ENCODE assay signal across 9 cellular contexts in the genomic region with DNA sequence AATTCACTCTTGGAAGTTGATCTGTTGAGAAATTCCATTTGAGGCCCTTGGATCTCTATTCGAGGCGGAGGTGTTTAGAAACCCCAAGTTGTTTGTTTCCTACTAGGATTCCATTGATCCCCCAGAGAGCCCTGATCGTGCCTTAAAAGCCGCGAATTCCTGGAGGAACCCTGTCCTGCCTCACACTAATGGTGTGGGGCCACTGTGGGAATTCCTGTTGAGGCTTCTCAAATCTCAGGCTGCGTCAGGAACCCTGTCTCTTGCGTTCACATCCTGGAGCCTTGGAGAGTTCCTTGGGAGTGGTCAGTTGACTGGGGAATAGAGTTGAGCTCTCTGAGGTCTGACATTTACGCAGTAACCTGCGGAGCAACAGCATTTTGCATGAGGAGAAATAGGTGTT. TPM values are rescaled to one million over a fixed set of nuclear protein-coding genes. Genes with fewer than 3 reads are reported as not detected.
A peak's percentile ranks its signal among the peaks of the same experiment; 100 is the strongest.
DNase-seq lines count a peak whose midpoint lies in the region; ATAC-seq and TF ChIP-seq lines count a peak whose summit lies in the region.
"Had no signal": no experiment of that assay in that cellular context is flagged by ENCODE, and none has a peak within 500 bp of the region (broad histone marks: within the 10 kb centered on the region; RNA-seq: fewer than 3 reads in every experiment).

No MANE protein-coding gene starts in this region.

- ATAC-seq in activated naive CD4-positive, alpha-beta T cell treated with anti-CD3 and anti-CD28 coated beads, Interleukin-2, amount 50 U/mL, for 72 hours: no peak
- ATAC-seq in GM21423 (IDR thresholded peaks at IDR 0.05; ENCODE audit: unreplicated experiment): no peak

- no peaks in the 10 kb centered on the region for H3K36me3 ChIP-seq in tibial artery

- intact Hi-C loops in activated naive CD4-positive, alpha-beta T cell treated with anti-CD3 and anti-CD28 coated beads for 36 hours (cut with micrococcal nuclease): loop anchor here (10.0 kb wide), 1 partner anchor 1019 kb away; a partner anchor contains a TSS
- intact Hi-C loops in tibial artery (cut with DNase I; ENCODE audit: low total_unique reads): no loop called here

- H3K27me3 ChIP-seq in tibial artery: no peaks in the 10 kb centered on the region

- H3K27ac ChIP-seq in coronary artery (no peak overlapping the region), tibial artery (peak overlapping the region; percentile 67)

- H3K9me3 Mint-ChIP-seq in activated naive CD4-positive, alpha-beta T cell treated with anti-CD3 and anti-CD28 coated beads for 36 hours: no peaks in the 10 kb centered on the region
- H3K9me3 Mint-ChIP-seq in activated naive CD4-positive, alpha-beta T cell treated with anti-CD3 and anti-CD28 coated beads, Interleukin-2, amount 50 U/mL, for 72 hours: no peaks in the 10 kb centered on the region
- H3K9me3 Mint-ChIP-seq in mesothelial cell of epicardium: no peaks in the 10 kb centered on the region

- CTCF ChIA-PET in activated naive CD4-positive, alpha-beta T cell treated with anti-CD3 and anti-CD28 coated beads for 36 hours (lab: Charles Lee): interaction anchor here (1.2 kb wide), 1 partner anchor 94 kb away, joined by 4 read pairs; no protein-coding TSS in a partner anchor

- DNase-seq in activated naive CD4-positive, alpha-beta T cell treated with anti-CD3 and anti-CD28 coated beads for 36 hours: no peak
- no peak for DNase-seq in activated naive CD4-positive, alpha-beta T cell treated with anti-CD3 and anti-CD28 coated beads, Interleukin-2, amount 50 U/mL, for 72 hours (ENCODE audit: low spot score in 2 of 2)
- DNase-seq in coronary artery (ENCODE audit: low spot score): no peak
- no peak for DNase-seq in mesothelial cell of epicardium (ENCODE audit: low spot score in 2 of 2, unreplicated experiment in 2 of 2)
- DNase-seq in tibial artery: peak in 1 of 2 donors; percentile 65
- no peak for DNase-seq in NCI-H1105 (lab: John Stamatoyannopoulos, UW)
- DNase-seq in globus pallidus (ENCODE audit: low spot score): no peak
- DNase-seq: NCI-H510A treated with DMSO at 0.1 percent for 48 hours had no signal

- peak overlapping the region; percentile 97 for H3K4me3 Mint-ChIP-seq in activated naive CD4-positive, alpha-beta T cell treated with anti-CD3 and anti-CD28 coated beads for 36 hours
- peak overlapping the region; percentile 88 for H3K4me3 Mint-ChIP-seq in mesothelial cell of epicardium

- no peak for TF ChIP-seq CTCF in coronary artery (IDR thresholded peaks at IDR 0.05)
- TF ChIP-seq CTCF in mesothelial cell of epicardium (IDR thresholded peaks at IDR 0.05; ENCODE audit: unreplicated experiment): no peak
- no peak for TF ChIP-seq CTCF in tibial artery (IDR thresholded peaks at IDR 0.05)

- H3K4me1 ChIP-seq in tibial artery: peaks cover 0 to 18% (median 8%) of the 10 kb centered on the region in 4 donors

- no peaks in the 10 kb centered on the region for H3K36me3 Mint-ChIP-seq in activated naive CD4-positive, alpha-beta T cell treated with anti-CD3 and anti-CD28 coated beads for 36 hours (ENCODE audit: low read depth)
- no peaks in the 10 kb centered on the region for H3K36me3 Mint-ChIP-seq in activated naive CD4-positive, alpha-beta T cell treated with anti-CD3 and anti-CD28 coated beads, Interleukin-2, amount 50 U/mL, for 72 hours
- H3K36me3 Mint-ChIP-seq in mesothelial cell of epicardium: no peaks in the 10 kb centered on the region

- peaks cover 30% of the 10 kb centered on the region for H3K27me3 Mint-ChIP-seq in activated naive CD4-positive, alpha-beta T cell treated with anti-CD3 and anti-CD28 coated beads for 36 hours (ENCODE audit: low read depth)
- H3K27me3 Mint-ChIP-seq in mesothelial cell of epicardium (ENCODE audit: low read depth): peaks cover 59% of the 10 kb centered on the region

- no peaks in the 10 kb centered on the region for H3K9me3 ChIP-seq in tibial artery

- H3K4me1 Mint-ChIP-seq in activated naive CD4-positive, alpha-beta T cell treated with anti-CD3 and anti-CD28 coated beads for 36 hours (ENCODE audit: low read depth): peaks cover 17% of the 10 kb centered on the region
- H3K4me1 Mint-ChIP-seq in mesothelial cell of epicardium: peaks cover 15% of the 10 kb centered on the region

- H3K4me3 ChIP-seq in coronary artery (peak overlapping the region; percentile 82), tibial artery (peak overlapping the region; percentile 69 to 78)

- H3K27ac Mint-ChIP-seq in activated naive CD4-positive, alpha-beta T cell treated with anti-CD3 and anti-CD28 coated beads for 36 hours: no peak overlapping the region
- H3K27ac Mint-ChIP-seq in activated naive CD4-positive, alpha-beta T cell treated with anti-CD3 and anti-CD28 coated beads, Interleukin-2, amount 50 U/mL, for 72 hours: no peak overlapping the region
- H3K27ac Mint-ChIP-seq in mesothelial cell of epicardium: no peak overlapping the region

RNA-seq across cellular contexts. Expression of a gene that starts 1.2 kb away (rescaled TPM):
- under 1 TPM; 0.25 to 0.31 TPM for total RNA-seq in activated naive CD4-positive, alpha-beta T cell treated with anti-CD3 and anti-CD28 coated beads for 36 hours
- under 1 TPM; 0.23 to 0.39 TPM for total RNA-seq in activated naive CD4-positive, alpha-beta T cell treated with anti-CD3 and anti-CD28 coated beads, Interleukin-2, amount 50 U/mL, for 72 hours
- total RNA-seq in mesothelial cell of epicardium: 3.7 to 4.8 TPM (median 4.6 TPM) in 3 replicates

RNA-seq across cellular contexts. Expression of a gene that starts 34.6 kb away (rescaled TPM):
- not detected for total RNA-seq in activated naive CD4-positive, alpha-beta T cell treated with anti-CD3 and anti-CD28 coated beads for 36 hours
- not detected for total RNA-seq in activated naive CD4-positive, alpha-beta T cell treated with anti-CD3 and anti-CD28 coated beads, Interleukin-2, amount 50 U/mL, for 72 hours
- total RNA-seq in mesothelial cell of epicardium: 2.9 to 3.4 TPM (median 3.1 TPM) in 3 replicates

Comparison
In these comparisons a context has a peak if more than half of its experiments do, and no peak if none do; other contexts are left out.
1. H3K27ac ChIP-seq: peak in tibial artery (2 of 2); none in coronary artery (0 of 2).